ENCODE assay signal across 2 cellular contexts in the genomic region with DNA sequence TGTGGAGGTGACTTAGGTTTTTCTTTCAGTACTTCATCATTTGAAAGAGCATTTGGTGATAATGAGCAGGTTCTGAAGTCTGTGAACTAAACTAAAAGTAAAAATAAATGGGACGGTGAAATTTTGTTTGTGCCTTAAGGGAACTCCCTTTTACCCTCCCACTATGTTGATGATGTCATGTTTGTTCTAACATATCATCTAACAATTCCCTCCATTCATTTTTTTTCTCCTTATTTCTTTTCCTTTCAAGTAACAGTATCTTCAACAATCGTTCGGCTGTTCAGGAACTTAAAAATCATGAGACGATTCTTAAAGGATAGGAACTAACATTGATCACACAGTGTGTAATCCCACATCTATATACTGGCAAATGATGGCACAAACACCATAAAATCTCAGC.
TF ChIP-seq lines count a peak whose summit lies in the region.

No MANE protein-coding gene starts in this region.

TF ChIP-seq in HEK293, 187 proteins besides CTCF, POLR2A, EP300 and RAD21:
- no peak for TF ChIP-seq ZNF114 (tag by site-specific recombination; IDR thresholded peaks at IDR 0.05)
- TF ChIP-seq, protein P1, sequence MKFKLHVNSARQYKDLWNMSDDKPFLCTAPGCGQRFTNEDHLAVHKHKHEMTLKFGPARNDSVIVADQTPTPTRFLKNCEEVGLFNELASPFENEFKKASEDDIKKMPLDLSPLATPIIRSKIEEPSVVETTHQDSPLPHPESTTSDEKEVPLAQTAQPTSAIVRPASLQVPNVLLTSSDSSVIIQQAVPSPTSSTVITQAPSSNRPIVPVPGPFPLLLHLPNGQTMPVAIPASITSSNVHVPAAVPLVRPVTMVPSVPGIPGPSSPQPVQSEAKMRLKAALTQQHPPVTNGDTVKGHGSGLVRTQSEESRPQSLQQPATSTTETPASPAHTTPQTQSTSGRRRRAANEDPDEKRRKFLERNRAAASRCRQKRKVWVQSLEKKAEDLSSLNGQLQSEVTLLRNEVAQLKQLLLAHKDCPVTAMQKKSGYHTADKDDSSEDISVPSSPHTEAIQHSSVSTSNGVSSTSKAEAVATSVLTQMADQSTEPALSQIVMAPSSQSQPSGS (tag by site-specific recombination; IDR thresholded peaks at IDR 0.05; ENCODE audit: low read depth), result peak; percentile 79

TF ChIP-seq in K562, 482 proteins besides CTCF, POLR2A, EP300 and RAD21:
- TF ChIP-seq SUPT5H (IDR thresholded peaks at IDR 0.05), result no peak
- TF ChIP-seq KAT8 (IDR thresholded peaks at IDR 0.05; ENCODE audit: low read depth), result no peak
- TF ChIP-seq, protein P2, sequence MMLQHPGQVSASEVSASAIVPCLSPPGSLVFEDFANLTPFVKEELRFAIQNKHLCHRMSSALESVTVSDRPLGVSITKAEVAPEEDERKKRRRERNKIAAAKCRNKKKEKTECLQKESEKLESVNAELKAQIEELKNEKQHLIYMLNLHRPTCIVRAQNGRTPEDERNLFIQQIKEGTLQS (IDR thresholded peaks at IDR 0.05), result peak; percentile 84
- TF ChIP-seq, protein P2 (CRISPR knock-in tag; conservative IDR thresholded peaks at IDR 0.05), result no peak
- no peak for TF ChIP-seq BACH1 (tag; IDR thresholded peaks at IDR 0.05)
- peak; percentile 71; the same call in 1 of the 2 replicates for TF ChIP-seq ATF7 (IDR thresholded peaks at IDR 0.05)
- no peak for TF ChIP-seq JUND (IDR thresholded peaks at IDR 0.05; ENCODE audit: borderline replicate concordance, low read depth, low read length)
- peak; percentile 52; the same call in 1 of the 3 replicates for TF ChIP-seq JUND (tag; IDR thresholded peaks at IDR 0.05; ENCODE audit: borderline replicate concordance, low read depth, low read length)
- TF ChIP-seq ESRRB (CRISPR knock-in tag; IDR thresholded peaks at IDR 0.05; ENCODE audit: borderline replicate concordance), result no peak
- TF ChIP-seq ZKSCAN1 (IDR thresholded peaks at IDR 0.05; ENCODE audit: low read depth, low read length), result no peak
TF ChIP-seq in K562: peak in this region for 3.
